Comparison of ENCODE assay signal across 14 cellular contexts in the genomic region with DNA sequence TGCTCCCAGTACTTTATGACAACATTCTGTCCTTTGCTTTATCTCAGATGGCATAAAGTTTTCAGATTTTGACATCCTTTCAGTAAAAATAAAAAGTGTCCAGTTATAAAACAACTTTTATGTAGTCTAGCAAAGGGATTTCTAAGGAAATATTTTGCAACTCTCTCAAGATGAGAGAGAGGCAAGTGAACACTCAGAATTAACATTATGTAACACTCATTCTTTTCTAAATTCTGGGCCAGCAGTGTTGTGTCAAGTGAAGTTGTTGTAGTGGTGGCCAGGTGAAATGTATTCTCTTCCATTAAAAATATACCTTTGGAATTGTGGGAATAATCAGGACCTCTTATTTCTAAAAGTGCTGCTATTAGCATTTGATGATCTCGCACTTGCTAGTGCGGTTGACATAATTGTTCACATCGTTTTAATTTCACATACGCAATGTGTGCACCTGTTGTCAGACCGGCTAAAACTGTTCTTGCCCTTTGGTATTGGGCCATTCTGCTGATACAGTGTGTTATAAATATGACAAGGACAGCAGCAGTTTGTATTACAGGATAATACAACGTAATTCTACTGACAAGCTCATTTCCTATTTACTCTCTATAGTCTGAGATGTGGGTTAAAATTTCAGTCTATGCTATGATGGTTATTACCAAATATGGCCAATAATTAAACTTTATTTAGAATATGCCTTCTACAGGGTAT. TPM values are rescaled to one million over a fixed set of nuclear protein-coding genes. Genes with fewer than 3 reads are reported as not detected.
DNase-seq lines count a peak whose midpoint lies in the region; ATAC-seq and TF ChIP-seq lines count a peak whose summit lies in the region.
"Had no signal": no experiment of that assay in that cellular context is flagged by ENCODE, and none has a peak within 500 bp of the region (broad histone marks: within the 10 kb centered on the region; RNA-seq: fewer than 3 reads in every experiment).

No MANE protein-coding gene starts in this region.

- no peaks in the 10 kb centered on the region for H3K9me3 ChIP-seq in heart right ventricle
- H3K9me3 ChIP-seq in psoas muscle = no peaks in the 10 kb centered on the region
- no peaks in the 10 kb centered on the region for H3K9me3 ChIP-seq in spleen
- H3K9me3 ChIP-seq: BLaER1 had no signal

- peaks cover 0 to 19% (median 0%) of the 10 kb centered on the region in 9 donors for H3K36me3 ChIP-seq in heart right ventricle
- H3K36me3 ChIP-seq in psoas muscle (ENCODE audit: insufficient read depth in 1 of 2, low read depth in 1 of 2) = peaks cover 0 to 8% of the 10 kb centered on the region in 2 donors
- H3K36me3 ChIP-seq in spleen = no peaks in the 10 kb centered on the region
- H3K36me3 ChIP-seq: BLaER1 had no signal

- WGBS in heart right ventricle, 2 donors = 63% methylated on average over 6 of the region's 6 CpGs
- 24 to 42% (median 27%) methylated on average over 6 of the region's 6 CpGs for WGBS in psoas muscle, 3 donors
- WGBS in spleen, 5 donors = 69 to 80% (median 74%) methylated on average over 6 of the region's 6 CpGs

- intact Hi-C loops in Right ventricle myocardium inferior (cut with DNase I) = no loop called here
- intact Hi-C loops in cardiac septum (cut with DNase I) = no loop called here
- intact Hi-C loops in heart right ventricle (cut with DNase I) = no loop called here
- intact Hi-C loops in psoas muscle (cut with DNase I) = loop anchor here in 1 of 2 donors (5.0 kb wide), 1 partner anchor 45 kb away; no protein-coding TSS in a partner anchor
- intact Hi-C loops in spleen (cut with DNase I; ENCODE audit: low total_unique reads) = no loop called here

- no peak for TF ChIP-seq POLR2A in spleen (IDR thresholded peaks at IDR 0.05)

- H3K4me1 ChIP-seq in heart right ventricle = peaks cover 0 to 52% (median 42%) of the 10 kb centered on the region in 9 donors
- peaks cover 55% of the 10 kb centered on the region for H3K4me1 ChIP-seq in psoas muscle
- peaks cover 0 to 17% (median 5%) of the 10 kb centered on the region in 6 donors for H3K4me1 ChIP-seq in spleen
- H3K4me1 ChIP-seq: BLaER1 had no signal

- DNase-seq in Right ventricle myocardium inferior (ENCODE audit: missing footprints) (no peak), cardiac septum (ENCODE audit: low spot score) (no peak), heart right ventricle (no peak), psoas muscle (no peak), spleen (no peak), NCI-H2029 treated with DMSO at 0.1 percent for 48 hours (lab: John Stamatoyannopoulos, UW) (no peak)
- DNase-seq in stimulated activated CD8-positive, alpha-beta memory T cell treated with anti-CD3 and anti-CD28 coated beads, Interleukin-4, amount 100 ng/mL, for 48 hours = no peak
- DNase-seq: 8988T; AML-193; CD4-positive, CD25-positive, alpha-beta regulatory T cell; DMS 273 treated with DMSO at 0.1 percent for 48 hours; HCEC 1CT had no signal

- ATAC-seq in Right ventricle myocardium inferior = peak; percentile 39
- peak in 6 of 8 donors; percentile 50 to 76 (median 70) for ATAC-seq in heart right ventricle
- ATAC-seq in psoas muscle = peak; percentile 93 to 95 (median 95)

- TF ChIP-seq CTCF in heart right ventricle (IDR thresholded peaks at IDR 0.05) = no peak
- no peak for TF ChIP-seq CTCF in psoas muscle (IDR thresholded peaks at IDR 0.05)
- no peak for TF ChIP-seq CTCF in spleen (IDR thresholded peaks at IDR 0.05 in 8 of 11, conservative IDR thresholded peaks at IDR 0.05 in 3 of 11)

- H3K27ac ChIP-seq in heart right ventricle (peak overlapping the region in 7 of 10 donors; percentile 7 to 61 (median 37)), psoas muscle (peak overlapping the region; percentile 90), spleen (peak overlapping the region in 7 of 8 donors; percentile 29 to 71 (median 39))
- H3K27ac ChIP-seq: BLaER1 had no signal

- no peaks in the 10 kb centered on the region for H3K27me3 ChIP-seq in heart right ventricle
- H3K27me3 ChIP-seq in psoas muscle (ENCODE audit: insufficient read depth in 3 of 3, low read length in 2 of 3) = no peaks in the 10 kb centered on the region
- H3K27me3 ChIP-seq in spleen (replicated peaks in 1 of 7) = no peaks in the 10 kb centered on the region
- H3K27me3 ChIP-seq: BLaER1 had no signal

- H3K4me3 ChIP-seq in heart right ventricle (no peak overlapping the region), psoas muscle (peak overlapping the region; percentile 35), spleen (no peak overlapping the region)
- H3K4me3 ChIP-seq: BLaER1 had no signal

RNA-seq across cellular contexts. Expression of a gene that starts 23.8 kb away (rescaled TPM):
- total RNA-seq in Right ventricle myocardium inferior = 27.5 TPM
- total RNA-seq in cardiac septum = 48.7 TPM
- total RNA-seq in heart right ventricle = 10 to 100 TPM; 16.3 to 56.5 (median 40.9) TPM
- 1 to 10 TPM; 3.9 to 4.0 TPM for polyA plus RNA-seq in heart right ventricle
- 10 to 100 TPM; 12.0 to 39.2 (median 23.1) TPM for total RNA-seq in psoas muscle
- polyA plus RNA-seq in psoas muscle = 10 to 100 TPM in 1 of 3 donors, 1 to 10 TPM in 1, under 1 TPM in 1; 0.90 to 11.7 (median 4.9) TPM
- total RNA-seq in spleen = 10 to 100 TPM; 32.3 to 81.6 (median 49.5) TPM
- 1 to 10 TPM; 1.5 to 3.0 (median 2.8) TPM for polyA plus RNA-seq in spleen
- total RNA-seq: HT-29 had no signal

Comparison
In these comparisons a context has a peak if more than half of its experiments do, and no peak if none do; other contexts are left out.
1. ATAC-seq: peak in every context shown above with its lines; median percentile 95 in psoas muscle; 70 in heart right ventricle; 39 in Right ventricle myocardium inferior.
2. H3K27ac ChIP-seq: peak in every context shown above with its lines; median percentile 90 in psoas muscle; 39 in spleen; 37 in heart right ventricle.